Comparison of ENCODE assay signal across 11 cellular contexts in genomic region chr4:74543247-74543670, GRCh38.
A peak's percentile ranks its signal among the peaks of the same experiment; 100 is the strongest.
DNase-seq lines count a peak whose midpoint lies in the region; ATAC-seq and TF ChIP-seq lines count a peak whose summit lies in the region.
"Had no signal": no experiment of that assay in that cellular context is flagged by ENCODE, and none has a peak within 500 bp of the region (broad histone marks: within the 10 kb centered on the region; RNA-seq: fewer than 3 reads in every experiment).

No MANE protein-coding gene starts in this region.

- POLR2A ChIA-PET in activated CD4-positive, alpha-beta T cell treated with anti-CD3 and anti-CD28 coated beads, Interleukin-2, amount 10 ng/mL, durations not matched to agents 7 days and 5 days (lab: Charles Lee) = no interaction called here

- CTCF ChIA-PET in activated CD4-positive, alpha-beta T cell treated with anti-CD3 and anti-CD28 coated beads, Interleukin-2, amount 10 ng/mL, durations not matched to agents 7 days and 5 days (lab: Charles Lee) = no interaction called here

- H3K27me3 ChIP-seq in Peyer's patch = no peaks in the 10 kb centered on the region
- no peaks in the 10 kb centered on the region for H3K27me3 ChIP-seq in right atrium auricular region

- H3K4me1 ChIP-seq in Peyer's patch = peaks cover 0 to 34% (median 2%) of the 10 kb centered on the region in 4 donors
- H3K4me1 ChIP-seq in right atrium auricular region = peaks cover 0 to 13% of the 10 kb centered on the region in 2 donors

- H3K4me3 ChIP-seq in Peyer's patch = no peak overlapping the region
- H3K4me3 ChIP-seq in right atrium auricular region = no peak overlapping the region

- H3K27ac ChIP-seq in Peyer's patch (peak overlapping the region in 3 of 4 donors; percentile 33 to 76 (median 51)), right atrium auricular region (no peak overlapping the region)
- H3K27ac ChIP-seq: HL-60 had no signal

- no peak overlapping the region for H3K4me3 Mint-ChIP-seq in activated CD4-positive, alpha-beta T cell treated with anti-CD3 and anti-CD28 coated beads, Interleukin-2, amount 10 ng/mL, durations not matched to agents 7 days and 5 days
- no peak overlapping the region for H3K4me3 Mint-ChIP-seq in stimulated activated memory B cell treated with anti-CD40 and anti-IgM and Interleukin-4, amounts not matched to agents 10 μg/mL and 1 μg/mL and 100 μg/mL, for 72 hours
- H3K4me3 Mint-ChIP-seq: activated naive CD8-positive, alpha-beta T cell treated with anti-CD3 and anti-CD28 coated beads, Interleukin-2, amount 10 ng/mL, durations not matched to agents 7 days and 5 days had no signal

- no peak overlapping the region for H3K27ac Mint-ChIP-seq in activated CD4-positive, alpha-beta T cell treated with anti-CD3 and anti-CD28 coated beads, Interleukin-2, amount 10 ng/mL, durations not matched to agents 7 days and 5 days
- no peak overlapping the region for H3K27ac Mint-ChIP-seq in stimulated activated memory B cell treated with anti-CD40 and anti-IgM and Interleukin-4, amounts not matched to agents 10 μg/mL and 1 μg/mL and 100 μg/mL, for 72 hours
- H3K27ac Mint-ChIP-seq: activated naive CD8-positive, alpha-beta T cell treated with anti-CD3 and anti-CD28 coated beads, Interleukin-2, amount 10 ng/mL, durations not matched to agents 7 days and 5 days had no signal

- H3K9me3 Mint-ChIP-seq in activated CD4-positive, alpha-beta T cell treated with anti-CD3 and anti-CD28 coated beads, Interleukin-2, amount 10 ng/mL, durations not matched to agents 7 days and 5 days = no peaks in the 10 kb centered on the region
- no peaks in the 10 kb centered on the region for H3K9me3 Mint-ChIP-seq in stimulated activated memory B cell treated with anti-CD40 and anti-IgM and Interleukin-4, amounts not matched to agents 10 μg/mL and 1 μg/mL and 100 μg/mL, for 72 hours
- H3K9me3 Mint-ChIP-seq: activated naive CD8-positive, alpha-beta T cell treated with anti-CD3 and anti-CD28 coated beads, Interleukin-2, amount 10 ng/mL, durations not matched to agents 7 days and 5 days had no signal

- peak; percentile 90 for ATAC-seq in HG02981 (IDR thresholded peaks at IDR 0.05; ENCODE audit: unreplicated experiment)
- peak; percentile 63 for ATAC-seq in stimulated activated memory B cell treated with anti-CD40 and anti-IgM and Interleukin-4, amounts not matched to agents 10 μg/mL and 1 μg/mL and 100 μg/mL, for 72 hours
- ATAC-seq in omental fat pad (ENCODE audit: low FRiP score) = no peak

- H3K27me3 Mint-ChIP-seq in activated CD4-positive, alpha-beta T cell treated with anti-CD3 and anti-CD28 coated beads, Interleukin-2, amount 10 ng/mL, durations not matched to agents 7 days and 5 days = no peaks in the 10 kb centered on the region
- H3K27me3 Mint-ChIP-seq in stimulated activated memory B cell treated with anti-CD40 and anti-IgM and Interleukin-4, amounts not matched to agents 10 μg/mL and 1 μg/mL and 100 μg/mL, for 72 hours = peaks cover 5% of the 10 kb centered on the region
- H3K27me3 Mint-ChIP-seq: activated naive CD8-positive, alpha-beta T cell treated with anti-CD3 and anti-CD28 coated beads, Interleukin-2, amount 10 ng/mL, durations not matched to agents 7 days and 5 days had no signal

- no peaks in the 10 kb centered on the region for H3K9me3 ChIP-seq in Peyer's patch
- no peaks in the 10 kb centered on the region for H3K9me3 ChIP-seq in right atrium auricular region

- no peaks in the 10 kb centered on the region for H3K36me3 ChIP-seq in Peyer's patch
- no peaks in the 10 kb centered on the region for H3K36me3 ChIP-seq in right atrium auricular region

- no peak for TF ChIP-seq POLR2A in Peyer's patch (IDR thresholded peaks at IDR 0.05)

- TF ChIP-seq CTCF in Peyer's patch (IDR thresholded peaks at IDR 0.05) = no peak
- no peak for TF ChIP-seq CTCF in omental fat pad (IDR thresholded peaks at IDR 0.05)
- TF ChIP-seq CTCF in right atrium auricular region (IDR thresholded peaks at IDR 0.05) = no peak

- H3K36me3 Mint-ChIP-seq in activated CD4-positive, alpha-beta T cell treated with anti-CD3 and anti-CD28 coated beads, Interleukin-2, amount 10 ng/mL, durations not matched to agents 7 days and 5 days (ENCODE audit: low read depth) = no peaks in the 10 kb centered on the region
- no peaks in the 10 kb centered on the region for H3K36me3 Mint-ChIP-seq in stimulated activated memory B cell treated with anti-CD40 and anti-IgM and Interleukin-4, amounts not matched to agents 10 μg/mL and 1 μg/mL and 100 μg/mL, for 72 hours
- H3K36me3 Mint-ChIP-seq: activated naive CD8-positive, alpha-beta T cell treated with anti-CD3 and anti-CD28 coated beads, Interleukin-2, amount 10 ng/mL, durations not matched to agents 7 days and 5 days had no signal

- DNase-seq in activated CD4-positive, alpha-beta T cell treated with anti-CD3 and anti-CD28 coated beads, Interleukin-2, amount 10 ng/mL, durations not matched to agents 7 days and 5 days = peak; percentile 22
- no peak for DNase-seq in activated CD4-positive, alpha-beta T cell treated with anti-CD3 and anti-CD28 coated beads, Interleukin-2, amount 50 U/mL, for 4 hours
- DNase-seq in Peyer's patch (peak in 2 of 3 donors; percentile 17 to 62), omental fat pad (ENCODE audit: low spot score) (no peak), GDM1 (lab: John Stamatoyannopoulos, UW) (no peak), right atrium auricular region (ENCODE audit: low spot score) (no peak)
- DNase-seq: activated naive CD8-positive, alpha-beta T cell treated with anti-CD3 and anti-CD28 coated beads, Interleukin-2, amount 10 ng/mL, durations not matched to agents 7 days and 5 days; SHP77 had no signal

- H3K4me1 Mint-ChIP-seq in activated CD4-positive, alpha-beta T cell treated with anti-CD3 and anti-CD28 coated beads, Interleukin-2, amount 10 ng/mL, durations not matched to agents 7 days and 5 days = peaks cover 5% of the 10 kb centered on the region
- H3K4me1 Mint-ChIP-seq in stimulated activated memory B cell treated with anti-CD40 and anti-IgM and Interleukin-4, amounts not matched to agents 10 μg/mL and 1 μg/mL and 100 μg/mL, for 72 hours = no peaks in the 10 kb centered on the region

Comparison
In these comparisons a context has a peak if more than half of its experiments do, and no peak if none do; other contexts are left out.
1. DNase-seq: peak in activated CD4-positive, alpha-beta T cell treated with anti-CD3 and anti-CD28 coated beads, Interleukin-2, amount 10 ng/mL, durations not matched to agents 7 days and 5 days (single experiment) and Peyer's patch (2 of 3); none in activated CD4-positive, alpha-beta T cell treated with anti-CD3 and anti-CD28 coated beads, Interleukin-2, amount 50 U/mL, for 4 hours (0 of 2), omental fat pad (single experiment), GDM1 (single experiment) and right atrium auricular region (single experiment).
2. H3K27ac ChIP-seq: peak in Peyer's patch (3 of 4); none in right atrium auricular region (0 of 2).